Comparison of ENCODE assay signal across 8 cellular contexts in genomic region chr6:125974214-125974866, GRCh38. TPM values are rescaled to one million over a fixed set of nuclear protein-coding genes. Genes with fewer than 3 reads are reported as not detected.
DNase-seq lines count a peak whose midpoint lies in the region; ATAC-seq, FAIRE-seq and TF ChIP-seq lines count a peak whose summit lies in the region.

No MANE protein-coding gene starts in this region.

- no peaks in the 10 kb centered on the region for H3K9me3 Mint-ChIP-seq in T-helper 2 cell treated with Interferon-gamma antibody and Interleukin-4, amounts not matched to agents 5 μg/mL and 100 μg/mL, for 36 hours

- no peaks in the 10 kb centered on the region for H3F3A ChIP-seq in OCI-LY1 (ENCODE audit: insufficient read depth, low read length)

- H3K9ac ChIP-seq in OCI-LY1 (ENCODE audit: low read length): no peak overlapping the region

- DNase-seq in D721Med (ENCODE audit: insufficient read length, low spot score) (no peak), dermis blood vessel endothelial cell (peak; percentile 76), midbrain (lab: John Stamatoyannopoulos, UW) (peak; percentile 58)
- no peak for DNase-seq in T-helper 2 cell treated with Interferon-gamma antibody and Interleukin-4, amounts not matched to agents 5 μg/mL and 100 μg/mL, for 36 hours (ENCODE audit: low spot score)
- no peak for DNase-seq in effector CD8-positive, alpha-beta T cell (lab: John Stamatoyannopoulos, UW)

- TF ChIP-seq CTCF in D721Med (IDR thresholded peaks at IDR 0.05; ENCODE audit: insufficient read depth, missing control alignments) (peak; percentile 57), OCI-LY1 (IDR thresholded peaks at IDR 0.05; ENCODE audit: low read length) (peak; percentile 70)

- no peaks in the 10 kb centered on the region for H3K9me3 ChIP-seq in OCI-LY1 (ENCODE audit: low read length)

- no peaks in the 10 kb centered on the region for H3K9me2 ChIP-seq in OCI-LY1 (ENCODE audit: low read depth, low read length)

- no peak overlapping the region for H3K27ac Mint-ChIP-seq in T-helper 2 cell treated with Interferon-gamma antibody and Interleukin-4, amounts not matched to agents 5 μg/mL and 100 μg/mL, for 36 hours

- FAIRE-seq in D721Med (lab: Jason Lieb, UNC): peak; percentile 87

- H3K4me1 Mint-ChIP-seq in T-helper 2 cell treated with Interferon-gamma antibody and Interleukin-4, amounts not matched to agents 5 μg/mL and 100 μg/mL, for 36 hours (ENCODE audit: low read depth): peaks cover 8% of the 10 kb centered on the region

- H3K4me3 Mint-ChIP-seq in T-helper 2 cell treated with Interferon-gamma antibody and Interleukin-4, amounts not matched to agents 5 μg/mL and 100 μg/mL, for 36 hours: no peak overlapping the region

- H3K4me1 ChIP-seq in OCI-LY1 (ENCODE audit: insufficient read depth, low read length, severe bottlenecking): peaks cover 7% of the 10 kb centered on the region

- peak overlapping the region; percentile 41; the same call in 1 of the 2 replicates for H3K4me2 ChIP-seq in OCI-LY1 (ENCODE audit: low read length)

- H2AFZ ChIP-seq in OCI-LY1 (ENCODE audit: low read length): no peak overlapping the region

- H3K79me2 ChIP-seq in OCI-LY1 (ENCODE audit: insufficient read depth, low read length): no peaks in the 10 kb centered on the region

- H3K27me3 Mint-ChIP-seq in T-helper 2 cell treated with Interferon-gamma antibody and Interleukin-4, amounts not matched to agents 5 μg/mL and 100 μg/mL, for 36 hours (ENCODE audit: low read depth): no peaks in the 10 kb centered on the region

- ATAC-seq in GM19025 (IDR thresholded peaks at IDR 0.05; ENCODE audit: low read depth, unreplicated experiment) (peak; percentile 82), HG03342 (IDR thresholded peaks at IDR 0.05; ENCODE audit: unreplicated experiment) (peak; percentile 90)

- H3K36me3 Mint-ChIP-seq in T-helper 2 cell treated with Interferon-gamma antibody and Interleukin-4, amounts not matched to agents 5 μg/mL and 100 μg/mL, for 36 hours (ENCODE audit: low read depth): peaks cover 19% of the 10 kb centered on the region

- H3K27me3 ChIP-seq in OCI-LY1 (ENCODE audit: insufficient read depth, low read length): no peaks in the 10 kb centered on the region

- no peak overlapping the region for H3K4me3 ChIP-seq in OCI-LY1 (ENCODE audit: low read depth, low read length, poor library complexity, severe bottlenecking)

- H3K27ac ChIP-seq in OCI-LY1 (ENCODE audit: low read depth, low read length, poor library complexity, severe bottlenecking): no peak overlapping the region

- no peaks in the 10 kb centered on the region for H4K20me1 ChIP-seq in OCI-LY1 (ENCODE audit: insufficient read depth, low read length)

- H3K36me3 ChIP-seq in OCI-LY1 (ENCODE audit: insufficient read depth, low read length): peaks cover 20% of the 10 kb centered on the region; the same call in 1 of the 2 replicates

RNA-seq across cellular contexts. Expression of gene TRMT11, which starts 12.0 kb away (rescaled TPM):
- total RNA-seq in dermis blood vessel endothelial cell: 17.1 and 18.0 TPM in 2 replicates

RNA-seq across cellular contexts. Expression of gene HINT3, which starts 17.8 kb away (rescaled TPM):
- total RNA-seq in dermis blood vessel endothelial cell: 13.0 and 20.3 TPM in 2 replicates

Comparison
In these comparisons a context has a peak if more than half of its experiments do, and no peak if none do; other contexts are left out.
1. DNase-seq: peak in dermis blood vessel endothelial cell (single experiment) and midbrain (single experiment); none in D721Med (single experiment), T-helper 2 cell treated with Interferon-gamma antibody and Interleukin-4, amounts not matched to agents 5 μg/mL and 100 μg/mL, for 36 hours (single experiment) and effector CD8-positive, alpha-beta T cell (single experiment).